In the genomic region with DNA sequence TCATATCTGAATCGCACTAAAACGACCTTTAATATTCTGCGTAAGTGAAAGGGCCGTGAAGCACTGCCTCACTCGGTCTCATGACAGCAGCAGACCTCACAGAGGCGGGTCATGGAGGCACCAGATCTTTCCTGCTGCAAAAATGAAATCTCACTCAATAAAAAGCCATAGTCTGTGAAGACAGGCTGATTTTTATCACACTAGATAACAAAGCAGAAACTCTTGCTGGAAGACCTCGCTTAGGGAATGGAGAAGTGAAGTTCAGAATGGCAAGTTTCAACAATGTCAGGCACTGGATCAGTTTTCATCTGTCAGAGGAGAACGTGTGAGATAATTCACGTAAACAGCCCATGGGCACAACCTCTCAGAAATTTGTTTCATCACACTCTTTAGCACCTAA, we compare ENCODE assay signal across 11 cellular contexts. TPM values are rescaled to one million over a fixed set of nuclear protein-coding genes. Genes with fewer than 3 reads are reported as not detected.
DNase-seq lines count a peak whose midpoint lies in the region; ATAC-seq and TF ChIP-seq lines count a peak whose summit lies in the region.
"Had no signal": no experiment of that assay in that cellular context is flagged by ENCODE, and none has a peak within 500 bp of the region (broad histone marks: within the 10 kb centered on the region; RNA-seq: fewer than 3 reads in every experiment).

No MANE protein-coding gene starts in this region.

- no peak overlapping the region for H3K4me3 Mint-ChIP-seq in endodermal cell

- H3K27me3 ChIP-seq in KMS-11 (ENCODE audit: insufficient read depth, low read depth): no peaks in the 10 kb centered on the region
- no peaks in the 10 kb centered on the region for H3K27me3 ChIP-seq in endodermal cell (ENCODE audit: control insufficient read depth, insufficient read depth, low read length, poor library complexity, severe bottlenecking)
- H3K27me3 ChIP-seq: BLaER1 treated with 17β-estradiol and CSF1 and Interleukin-3, amounts not matched to agents 10 nM and 100 nM; brain microvascular endothelial cell had no signal

- peak overlapping the region; percentile 1; the same call in 1 of the 2 replicates for H3K9ac ChIP-seq in KMS-11
- H3K9ac ChIP-seq in endodermal cell (ENCODE audit: extremely low read depth, low read length, poor library complexity, severe bottlenecking): no peak overlapping the region

- no peak for TF ChIP-seq CTCF in KMS-11 (conservative IDR thresholded peaks at IDR 0.05; ENCODE audit: low read depth, low read length)
- TF ChIP-seq CTCF in endodermal cell (conservative IDR thresholded peaks at IDR 0.05): no peak

- WGBS in endodermal cell (ENCODE audit: insufficient coverage in 1 of 2, insufficient read length in 1 of 2), 2 experiments: 93 to 95% methylated on average over 7 to 9 of the region's 9 CpGs

- peak overlapping the region; percentile 27 for H3K27ac Mint-ChIP-seq in endodermal cell

- intact Hi-C loops in Right ventricle myocardium inferior (cut with DNase I) (no loop called here), cardiac septum (cut with DNase I) (loop anchor here (10.0 kb wide), 1 partner anchor 185 kb away; the partner anchor contains the start of gene BEND7)

- no peaks in the 10 kb centered on the region for H4K20me1 ChIP-seq in KMS-11 (ENCODE audit: insufficient read depth)

- peaks cover 82% of the 10 kb centered on the region for H3K36me3 Mint-ChIP-seq in endodermal cell (ENCODE audit: low read depth)

- H3K27ac ChIP-seq in KMS-11: peak overlapping the region; percentile 57
- no peak overlapping the region for H3K27ac ChIP-seq in endodermal cell (ENCODE audit: low read depth, low read length)
- H3K27ac ChIP-seq: BLaER1 treated with 17β-estradiol and CSF1 and Interleukin-3, amounts not matched to agents 10 nM and 100 nM; brain microvascular endothelial cell had no signal

- peak overlapping the region; percentile 97 for H3K4me2 ChIP-seq in KMS-11

- H3K79me2 ChIP-seq in KMS-11 (ENCODE audit: insufficient read depth, low read depth): peaks cover 79% of the 10 kb centered on the region

- H3K36me3 ChIP-seq in KMS-11 (ENCODE audit: insufficient read depth): peaks cover 10% of the 10 kb centered on the region; the same call in 1 of the 2 replicates
- H3K36me3 ChIP-seq in endodermal cell (ENCODE audit: control insufficient read depth, insufficient read depth, low read length): peaks cover 73% of the 10 kb centered on the region

- H3K4me3 ChIP-seq in KMS-11 (IDR thresholded peaks at IDR 0.05; ENCODE audit: insufficient read depth, low read depth, low read length) (no peak overlapping the region), endodermal cell (ENCODE audit: low read length) (no peak overlapping the region)
- H3K4me3 ChIP-seq: BLaER1 treated with 17β-estradiol and CSF1 and Interleukin-3, amounts not matched to agents 10 nM and 100 nM had no signal

- H3K4me1 Mint-ChIP-seq in endodermal cell: peaks cover 16% of the 10 kb centered on the region

- peaks cover 97% of the 10 kb centered on the region for H3K4me1 ChIP-seq in KMS-11 (ENCODE audit: low read depth, poor library complexity, severe bottlenecking)
- H3K4me1 ChIP-seq in endodermal cell (ENCODE audit: control insufficient read depth, insufficient read depth, low read length): no peaks in the 10 kb centered on the region

- H2AFZ ChIP-seq in KMS-11 (ENCODE audit: low read depth): no peak overlapping the region

- H3K9me3 Mint-ChIP-seq in endodermal cell: no peaks in the 10 kb centered on the region

- no peaks in the 10 kb centered on the region for H3K9me3 ChIP-seq in endodermal cell (ENCODE audit: control insufficient read depth, low read length)
- H3K9me3 ChIP-seq: BLaER1 treated with 17β-estradiol and CSF1 and Interleukin-3, amounts not matched to agents 10 nM and 100 nM had no signal

- ATAC-seq in Right ventricle myocardium inferior: peak; percentile 56
- ATAC-seq in GM19023 (IDR thresholded peaks at IDR 0.05; ENCODE audit: unreplicated experiment): no peak
- no peak for ATAC-seq in HG03442 (IDR thresholded peaks at IDR 0.05; ENCODE audit: unreplicated experiment)

- H3K27me3 Mint-ChIP-seq in endodermal cell (ENCODE audit: insufficient read depth): no peaks in the 10 kb centered on the region

- DNase-seq in Right ventricle myocardium inferior (ENCODE audit: missing footprints) (no peak), cardiac septum (ENCODE audit: low spot score) (no peak), endodermal cell (no peak), NCI-H1436 (lab: John Stamatoyannopoulos, UW) (no peak), COLO668 (lab: John Stamatoyannopoulos, UW; ENCODE audit: unreplicated experiment) (no peak)
- DNase-seq: brain microvascular endothelial cell, HCEC 1CT had no signal

RNA-seq across cellular contexts. Expression of gene SEPHS1, which starts 8.0 kb away (rescaled TPM):
- total RNA-seq in Right ventricle myocardium inferior (30.3 TPM), cardiac septum (30.4 TPM), endodermal cell (100 to 1,000 TPM; 127 to 268 TPM)
- 123 TPM for polyA plus RNA-seq in endodermal cell (2013, experiment 1 of 2)
- polyA plus RNA-seq in endodermal cell (2013, experiment 2 of 2): 107 TPM

RNA-seq across cellular contexts. Expression of gene PHYH, which starts 40.2 kb away (rescaled TPM):
- total RNA-seq in Right ventricle myocardium inferior (177 TPM), cardiac septum (101 TPM), endodermal cell (10 to 100 TPM; 17.2 to 37.9 TPM)
- 24.3 TPM for polyA plus RNA-seq in endodermal cell (2013, experiment 1 of 2)
- polyA plus RNA-seq in endodermal cell (2013, experiment 2 of 2): 21.1 TPM
